ENCODE assay signal across 16 cellular contexts in the genomic region with DNA sequence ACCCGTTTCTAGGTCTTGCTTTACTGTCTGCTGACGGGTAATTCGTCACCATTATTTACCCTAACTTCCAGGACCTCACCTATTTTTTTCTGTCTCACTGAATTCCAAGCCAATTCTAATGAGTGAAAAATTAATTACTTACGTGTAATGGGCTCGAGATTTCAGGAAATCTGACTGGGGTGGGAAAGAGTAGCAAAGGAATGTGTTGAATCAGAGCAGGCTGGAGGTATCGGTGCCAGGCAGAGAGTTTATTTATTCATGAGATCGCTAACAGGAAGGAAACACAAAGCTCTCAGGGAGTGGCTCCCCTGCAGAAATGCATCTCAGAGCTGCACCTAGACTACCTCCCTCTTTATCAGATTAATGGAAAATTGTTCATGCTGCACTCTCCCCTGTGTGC. TPM values are rescaled to one million over a fixed set of nuclear protein-coding genes. Genes with fewer than 3 reads are reported as not detected.
DNase-seq lines count a peak whose midpoint lies in the region; ATAC-seq and TF ChIP-seq lines count a peak whose summit lies in the region.
"Had no signal": no experiment of that assay in that cellular context is flagged by ENCODE, and none has a peak within 500 bp of the region (broad histone marks: within the 10 kb centered on the region; RNA-seq: fewer than 3 reads in every experiment).

No MANE protein-coding gene starts in this region.

- H3K4me3 ChIP-seq in RWPE2 (ENCODE audit: severe bottlenecking): no peak overlapping the region
- H3K4me3 ChIP-seq in kidney epithelial cell (ENCODE audit: low read depth, low read length): peak overlapping the region; percentile 5
- H3K4me3 ChIP-seq in stomach: no peak overlapping the region
- H3K4me3 ChIP-seq: spleen, testis had no signal

- H3K9me3 ChIP-seq in RWPE2 (ENCODE audit: severe bottlenecking): no peaks in the 10 kb centered on the region
- H3K9me3 ChIP-seq in stomach: no peaks in the 10 kb centered on the region
- H3K9me3 ChIP-seq: spleen, testis had no signal

- H3K27ac ChIP-seq in RWPE2 (ENCODE audit: poor library complexity, severe bottlenecking) (no peak overlapping the region), stomach (peak overlapping the region in 4 of 5 donors; percentile 13 to 49 (median 30))
- H3K27ac ChIP-seq: 22Rv1, KMS-11, spleen, testis had no signal

- no peak for TF ChIP-seq POLR2A in stomach (IDR thresholded peaks at IDR 0.05)

- H3K4me1 ChIP-seq in RWPE2 (ENCODE audit: insufficient read depth, poor library complexity, severe bottlenecking) (no peaks in the 10 kb centered on the region), stomach (peaks cover 0 to 30% (median 22%) of the 10 kb centered on the region in 4 donors)
- H3K4me1 ChIP-seq: testis had no signal

- DNase-seq in DMS53 treated with DMSO at 0.1 percent for 48 hours (lab: John Stamatoyannopoulos, UW; ENCODE audit: unreplicated experiment): peak; percentile 17
- DNase-seq in DMS53 (lab: John Stamatoyannopoulos, UW): no peak
- no peak for DNase-seq in RWPE2 (ENCODE audit: low spot score)
- DNase-seq in kidney epithelial cell (ENCODE audit: low read depth): no peak
- DNase-seq in stomach: peak; percentile 67
- DNase-seq: immature natural killer cell, naive B cell, NCI-H2029, spleen, testis had no signal

- H3K36me3 ChIP-seq in RWPE2 (ENCODE audit: low read depth) (no peaks in the 10 kb centered on the region), kidney epithelial cell (ENCODE audit: control insufficient read depth, insufficient read depth, low read length) (no peaks in the 10 kb centered on the region), stomach (no peaks in the 10 kb centered on the region)
- H3K36me3 ChIP-seq: spleen had no signal

- 7 to 16% (median 15%) methylated on average over 7 of the region's 7 CpGs for WGBS in stomach, 5 donors

- H3K27me3 ChIP-seq in RWPE2 (ENCODE audit: insufficient read depth, poor library complexity, severe bottlenecking) (no peaks in the 10 kb centered on the region), kidney epithelial cell (ENCODE audit: control insufficient read depth, insufficient read depth, low read length) (peaks cover 4% of the 10 kb centered on the region), stomach (peaks cover 0 to 31% (median 5%) of the 10 kb centered on the region in 3 donors)
- H3K27me3 ChIP-seq: testis had no signal

- intact Hi-C loops in stomach (cut with DNase I; ENCODE audit: low total_unique reads): no loop called here

- peak; percentile 35; the same call in 2 of the 3 replicates for ATAC-seq in RWPE2 (ENCODE audit: low read depth)
- no peak for ATAC-seq in HG03039 (IDR thresholded peaks at IDR 0.05; ENCODE audit: unreplicated experiment)
- ATAC-seq in HG03571 (IDR thresholded peaks at IDR 0.05; ENCODE audit: unreplicated experiment): no peak
- ATAC-seq in HG02870 (IDR thresholded peaks at IDR 0.05; ENCODE audit: unreplicated experiment): no peak
- ATAC-seq: SK-N-SH treated with all-trans-retinoic acid at 6 μM for 48 hours had no signal

- no peak for TF ChIP-seq EP300 in stomach (IDR thresholded peaks at IDR 0.05)

- TF ChIP-seq CTCF in RWPE2 (IDR thresholded peaks at IDR 0.05; ENCODE audit: poor library complexity, severe bottlenecking) (no peak), kidney epithelial cell (IDR thresholded peaks at IDR 0.05; ENCODE audit: insufficient read depth, low read length, poor library complexity, severe bottlenecking) (no peak), stomach (IDR thresholded peaks at IDR 0.05) (no peak)

RNA-seq across cellular contexts. Expression of a gene that starts 4.0 kb away (rescaled TPM):
- total RNA-seq in kidney epithelial cell (19.2 and 20.4 TPM in 2 replicates), stomach (10 to 100 TPM; 19.3 to 40.1 (median 29.5) TPM)
- 1 to 10 TPM; 2.4 to 4.0 (median 2.9) TPM for polyA plus RNA-seq in stomach

Comparison
In these comparisons a context has a peak if more than half of its experiments do, and no peak if none do; other contexts are left out.
1. DNase-seq: peak in DMS53 treated with DMSO at 0.1 percent for 48 hours (single experiment) and stomach (single experiment); none in DMS53 (single experiment), RWPE2 (single experiment) and kidney epithelial cell (single experiment).